Comparison of ENCODE assay signal across 8 cellular contexts in genomic region chr18:45722899-45723298, GRCh38. TPM values are rescaled to one million over a fixed set of nuclear protein-coding genes. Genes with fewer than 3 reads are reported as not detected.
DNase-seq lines count a peak whose midpoint lies in the region; ATAC-seq and TF ChIP-seq lines count a peak whose summit lies in the region.

No MANE protein-coding gene starts in this region.

- no peaks in the 10 kb centered on the region for H3K9me2 ChIP-seq in SK-N-SH

- H3K9me3 ChIP-seq in SK-N-SH = no peaks in the 10 kb centered on the region

- no peak for TF ChIP-seq EP300 in SK-N-SH (IDR thresholded peaks at IDR 0.05; ENCODE audit: borderline replicate concordance in 1 of 2, low read depth in 1 of 2, low read length in 1 of 2)

- H3K9ac ChIP-seq in SK-N-SH = no peak overlapping the region

- peak; percentile 90 for ATAC-seq in HG02571 (IDR thresholded peaks at IDR 0.05; ENCODE audit: unreplicated experiment)
- no peak for ATAC-seq in Right ventricle myocardium inferior
- ATAC-seq in sciatic nerve = peak; percentile 66

- POLR2A ChIA-PET in SK-N-SH (lab: Yijun Ruan, JAX) = no interaction called here

- H3K36me3 ChIP-seq in SK-N-SH (replicated peaks in 1 of 2; ENCODE audit: control insufficient read depth in 1 of 2, insufficient read depth in 2 of 2, low read length in 1 of 2) = no peaks in the 10 kb centered on the region

- peak; percentile 76 for DNase-seq in NB4 (ENCODE audit: low read depth)
- peak; percentile 81 for DNase-seq in SK-N-SH
- peak; percentile 76 for DNase-seq in activated naive CD4-positive, alpha-beta T cell treated with Interleukin-2 at 50 U/mL for 16 hours
- DNase-seq in Right ventricle myocardium inferior (ENCODE audit: missing footprints) = peak; percentile 83
- DNase-seq in sciatic nerve (ENCODE audit: low spot score) = peak; percentile 82
- DNase-seq in mesenteric fat pad (ENCODE audit: low spot score) = no peak

- TF ChIP-seq CTCF in GM12874 (IDR thresholded peaks at IDR 0.05; ENCODE audit: insufficient read depth, low read depth, low read length) (peak; percentile 77), NB4 (IDR thresholded peaks at IDR 0.05; ENCODE audit: low read depth, low read length) (peak; percentile 84), SK-N-SH (IDR thresholded peaks at IDR 0.05) (peak; percentile 80)

- CTCF ChIA-PET in SK-N-SH (lab: Yijun Ruan, JAX) = interaction anchor here (0.7 to 7.9 kb wide), 42 partner anchors 9 to 350 kb away, joined by 3 to 73 read pairs (median 4); no protein-coding TSS in a partner anchor

- H3K27me3 ChIP-seq in SK-N-SH (ENCODE audit: insufficient read depth) = no peaks in the 10 kb centered on the region

- H2AFZ ChIP-seq in SK-N-SH (ENCODE audit: low read depth) = peak overlapping the region; percentile 35; the same call in 1 of the 2 replicates

- no peak for TF ChIP-seq POLR2A in NB4 (IDR thresholded peaks at IDR 0.05; ENCODE audit: extremely low read depth, insufficient read length)

- no peak overlapping the region for H3K4me2 ChIP-seq in SK-N-SH

- 3% methylated on average over 5 of the region's 5 CpGs for WGBS in SK-N-SH (ENCODE audit: low lambda C conversion rate)

- H3K4me1 ChIP-seq in SK-N-SH (ENCODE audit: control insufficient read depth in 1 of 2, insufficient read depth in 2 of 2, low read depth in 1 of 2, low read length in 1 of 2) = peaks cover 0 to 17% of the 10 kb centered on the region in 2 experiments; a peak in 2 of 4 replicates

- H3K79me2 ChIP-seq in SK-N-SH (ENCODE audit: insufficient read depth) = no peaks in the 10 kb centered on the region

- H3F3A ChIP-seq in SK-N-SH (replicated peaks; ENCODE audit: insufficient read depth) = peaks cover 4% of the 10 kb centered on the region

- no peak overlapping the region for H3K4me3 ChIP-seq in NB4 (ENCODE audit: low read depth, low read length)
- H3K4me3 ChIP-seq in SK-N-SH (ENCODE audit: low read depth in 2 of 2, low read length in 1 of 2) = peak overlapping the region in 1 of 2 experiments; percentile 36; a peak in 1 of 4 replicates

- peak; percentile 82 for TF ChIP-seq RAD21 in SK-N-SH (IDR thresholded peaks at IDR 0.05; ENCODE audit: low read length)

- intact Hi-C loops in Right ventricle myocardium inferior (cut with DNase I) (loop anchor here (2.0 kb wide), 1 partner anchor 116 kb away; no protein-coding TSS in a partner anchor), sciatic nerve (cut with DNase I) (no loop called here)

- H4K20me1 ChIP-seq in SK-N-SH (ENCODE audit: insufficient read depth) = no peaks in the 10 kb centered on the region

- H3K27ac ChIP-seq in SK-N-SH (ENCODE audit: low read depth in 2 of 2, low read length in 1 of 2) = no peak overlapping the region

TF ChIP-seq in SK-N-SH, 30 proteins besides CTCF, POLR2A, EP300 and RAD21:
- TF ChIP-seq FOXM1 (IDR thresholded peaks at IDR 0.05; ENCODE audit: low read depth) (no peak), MXI1 (IDR thresholded peaks at IDR 0.05; ENCODE audit: low read depth, low read length) (peak; percentile 21; the same call in 1 of the 2 replicates), GATA2 (CRISPR knock-in tag; IDR thresholded peaks at IDR 0.05) (peak; percentile 41; the same call in 1 of the 2 replicates), SMC3 (IDR thresholded peaks at IDR 0.05; ENCODE audit: low read depth, low read length) (peak; percentile 87), RCOR1 (IDR thresholded peaks at IDR 0.05; ENCODE audit: low read length) (no peak), CHD2 (IDR thresholded peaks at IDR 0.05; ENCODE audit: low read length, partially characterized antibody) (no peak), TCF12 (IDR thresholded peaks at IDR 0.05) (peak; percentile 41; the same call in 1 of the 2 replicates), FOSL2 (IDR thresholded peaks at IDR 0.05; ENCODE audit: borderline replicate concordance, low read depth) (no peak), POLR2AphosphoS5 (IDR thresholded peaks at IDR 0.05; ENCODE audit: low read depth, low read length) (no peak)

RNA-seq across cellular contexts. Expression of gene SLC14A1, which starts 1.1 kb away (rescaled TPM):
- polyA plus RNA-seq in SK-N-SH (2012; rRNA removed) = 2.4 and 4.5 TPM in 2 replicates
- polyA plus RNA-seq in SK-N-SH (2012; cell fraction: cytosol; rRNA removed) = 1.7 and 2.0 TPM in 2 replicates
- polyA plus RNA-seq in SK-N-SH (2012; cell fraction: nucleus; rRNA removed) = 5.2 and 9.4 TPM in 2 replicates
- 24.9 TPM for total RNA-seq in Right ventricle myocardium inferior
- 5.5 TPM for total RNA-seq in sciatic nerve
- 1.2 TPM for total RNA-seq in mesenteric fat pad
